Comparison of ENCODE assay signal across 12 cellular contexts in the genomic region with DNA sequence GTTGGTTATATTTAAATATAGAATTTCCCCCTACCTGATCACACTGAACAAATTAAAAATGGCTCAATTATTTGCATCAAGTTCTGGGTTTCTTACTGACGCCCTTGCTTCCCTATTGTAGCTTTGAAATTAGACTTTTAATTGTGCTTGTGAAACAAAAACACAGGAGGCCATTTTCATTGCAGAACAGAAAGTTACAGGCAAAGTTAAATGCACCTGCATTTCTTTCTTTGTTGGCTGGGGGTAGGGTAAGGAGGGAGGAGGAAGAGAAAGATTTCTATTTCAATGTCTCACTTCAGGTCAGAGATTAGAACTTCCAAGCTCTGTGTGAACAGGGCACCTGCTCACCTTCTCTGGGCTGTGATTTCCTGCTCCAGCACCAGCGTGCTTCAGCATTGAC.
DNase-seq lines count a peak whose midpoint lies in the region; ATAC-seq and TF ChIP-seq lines count a peak whose summit lies in the region.
"Had no signal": no experiment of that assay in that cellular context is flagged by ENCODE, and none has a peak within 500 bp of the region (broad histone marks: within the 10 kb centered on the region; RNA-seq: fewer than 3 reads in every experiment).

No MANE protein-coding gene starts in this region.

- H3K27me3 ChIP-seq in MM.1S (replicated peaks; ENCODE audit: insufficient read depth, low read length) (no peaks in the 10 kb centered on the region), SK-N-SH (ENCODE audit: insufficient read depth) (no peaks in the 10 kb centered on the region; the same call in 1 of the 2 replicates), GM23338 (ENCODE audit: insufficient read depth) (no peaks in the 10 kb centered on the region)

- WGBS in SK-N-SH (ENCODE audit: low lambda C conversion rate), result 40% methylated on average over 2 of the region's 2 CpGs

- H4K20me1 ChIP-seq in MM.1S (ENCODE audit: insufficient read depth, low read length) (no peaks in the 10 kb centered on the region), SK-N-SH (ENCODE audit: insufficient read depth) (no peaks in the 10 kb centered on the region), GM23338 (replicated peaks; ENCODE audit: insufficient read depth) (no peaks in the 10 kb centered on the region)

- no peak overlapping the region for H3K4me3 Mint-ChIP-seq in activated naive CD8-positive, alpha-beta T cell treated with anti-CD3 and anti-CD28 coated beads for 36 hours
- H3K4me3 Mint-ChIP-seq in activated naive CD8-positive, alpha-beta T cell treated with anti-CD3 and anti-CD28 coated beads, Interleukin-2, amount 50 U/mL, for 24 hours, result no peak overlapping the region
- no peak overlapping the region for H3K4me3 Mint-ChIP-seq in GM23338
- H3K4me3 Mint-ChIP-seq: activated naive CD4-positive, alpha-beta T cell treated with anti-CD3 and anti-CD28 coated beads for 36 hours had no signal

- peaks cover 10% of the 10 kb centered on the region for H3K4me1 Mint-ChIP-seq in activated naive CD8-positive, alpha-beta T cell treated with anti-CD3 and anti-CD28 coated beads for 36 hours
- peaks cover 41% of the 10 kb centered on the region for H3K4me1 Mint-ChIP-seq in activated naive CD8-positive, alpha-beta T cell treated with anti-CD3 and anti-CD28 coated beads, Interleukin-2, amount 50 U/mL, for 24 hours
- peaks cover 25% of the 10 kb centered on the region for H3K4me1 Mint-ChIP-seq in GM23338

- H3K9me2 ChIP-seq in MM.1S (replicated peaks; ENCODE audit: insufficient read depth, low read length) (no peaks in the 10 kb centered on the region), SK-N-SH (no peaks in the 10 kb centered on the region), GM23338 (ENCODE audit: insufficient read depth) (no peaks in the 10 kb centered on the region)

- peaks cover 19% of the 10 kb centered on the region for H3K27me3 Mint-ChIP-seq in activated naive CD8-positive, alpha-beta T cell treated with anti-CD3 and anti-CD28 coated beads for 36 hours
- peaks cover 7% of the 10 kb centered on the region for H3K27me3 Mint-ChIP-seq in activated naive CD8-positive, alpha-beta T cell treated with anti-CD3 and anti-CD28 coated beads, Interleukin-2, amount 50 U/mL, for 24 hours
- H3K27me3 Mint-ChIP-seq in GM23338 (ENCODE audit: insufficient read depth, low read depth, poor library complexity), result peaks cover 1% of the 10 kb centered on the region

- H3K9me3 Mint-ChIP-seq in activated naive CD8-positive, alpha-beta T cell treated with anti-CD3 and anti-CD28 coated beads for 36 hours, result no peaks in the 10 kb centered on the region
- no peaks in the 10 kb centered on the region for H3K9me3 Mint-ChIP-seq in activated naive CD8-positive, alpha-beta T cell treated with anti-CD3 and anti-CD28 coated beads, Interleukin-2, amount 50 U/mL, for 24 hours
- H3K9me3 Mint-ChIP-seq in GM23338, result no peaks in the 10 kb centered on the region
- H3K9me3 Mint-ChIP-seq: activated naive CD4-positive, alpha-beta T cell treated with anti-CD3 and anti-CD28 coated beads for 36 hours had no signal

- peak overlapping the region; percentile 4 for H3K27ac Mint-ChIP-seq in activated naive CD8-positive, alpha-beta T cell treated with anti-CD3 and anti-CD28 coated beads for 36 hours
- no peak overlapping the region for H3K27ac Mint-ChIP-seq in activated naive CD8-positive, alpha-beta T cell treated with anti-CD3 and anti-CD28 coated beads, Interleukin-2, amount 50 U/mL, for 24 hours
- H3K27ac Mint-ChIP-seq in GM23338, result no peak overlapping the region
- H3K27ac Mint-ChIP-seq: activated naive CD4-positive, alpha-beta T cell treated with anti-CD3 and anti-CD28 coated beads for 36 hours had no signal

- POLR2A ChIA-PET in SK-N-SH (lab: Yijun Ruan, JAX), result no interaction called here

- H3K79me2 ChIP-seq in MM.1S (ENCODE audit: low read length), result no peaks in the 10 kb centered on the region
- no peaks in the 10 kb centered on the region for H3K79me2 ChIP-seq in SK-N-SH (ENCODE audit: insufficient read depth)
- no peaks in the 10 kb centered on the region for H3K79me2 ChIP-seq in GM23338 (replicated peaks; ENCODE audit: insufficient read depth)

- no peak for TF ChIP-seq RAD21 in SK-N-SH (IDR thresholded peaks at IDR 0.05; ENCODE audit: low read length)

- H3K4me2 ChIP-seq in MM.1S (ENCODE audit: low read depth, low read length), result peak overlapping the region; percentile 24
- H3K4me2 ChIP-seq in SK-N-SH, result no peak overlapping the region
- H3K4me2 ChIP-seq in GM23338, result no peak overlapping the region
- H3K4me2 ChIP-seq: A549 had no signal

- CTCF ChIA-PET in SK-N-SH (lab: Yijun Ruan, JAX), result interaction anchor here (0.6 kb wide), 1 partner anchor 86 kb away, joined by 3 read pairs; no protein-coding TSS in a partner anchor

- DNase-seq in activated naive CD8-positive, alpha-beta T cell treated with anti-CD3 and anti-CD28 coated beads for 36 hours, result no peak
- no peak for DNase-seq in activated naive CD8-positive, alpha-beta T cell treated with anti-CD3 and anti-CD28 coated beads, Interleukin-2, amount 50 U/mL, for 24 hours
- DNase-seq in MM.1S (peak; percentile 61), NK-92 (lab: John Stamatoyannopoulos, UW; ENCODE audit: unreplicated experiment) (no peak), SK-N-SH (no peak), GM23338 (ENCODE audit: low spot score) (no peak), NCI-H1436 treated with DMSO at 0.1 percent for 48 hours (lab: John Stamatoyannopoulos, UW) (no peak)
- DNase-seq: activated naive CD4-positive, alpha-beta T cell treated with anti-CD3 and anti-CD28 coated beads for 36 hours; effector CD8-positive, alpha-beta T cell; GDM1 had no signal

- H3K36me3 ChIP-seq in MM.1S (replicated peaks; ENCODE audit: insufficient read depth, low read length), result no peaks in the 10 kb centered on the region
- H3K36me3 ChIP-seq in SK-N-SH (replicated peaks in 1 of 2; ENCODE audit: control insufficient read depth in 1 of 2, insufficient read depth in 2 of 2, low read length in 1 of 2), result no peaks in the 10 kb centered on the region
- H3K36me3 ChIP-seq in GM23338 (ENCODE audit: insufficient read depth), result no peaks in the 10 kb centered on the region

- peaks cover 41% of the 10 kb centered on the region for H3K4me1 ChIP-seq in MM.1S (ENCODE audit: low read length)
- no peaks in the 10 kb centered on the region for H3K4me1 ChIP-seq in SK-N-SH (ENCODE audit: control insufficient read depth in 1 of 2, insufficient read depth in 2 of 2, low read depth in 1 of 2, low read length in 1 of 2)
- H3K4me1 ChIP-seq in GM23338 (ENCODE audit: insufficient read depth), result no peaks in the 10 kb centered on the region
- H3K4me1 ChIP-seq: A549 had no signal

- peak overlapping the region; percentile 27 for H2AFZ ChIP-seq in MM.1S (ENCODE audit: low read length)
- H2AFZ ChIP-seq in SK-N-SH (ENCODE audit: low read depth), result no peak overlapping the region
- no peak overlapping the region for H2AFZ ChIP-seq in GM23338

- no peaks in the 10 kb centered on the region for H3K36me3 Mint-ChIP-seq in activated naive CD8-positive, alpha-beta T cell treated with anti-CD3 and anti-CD28 coated beads for 36 hours
- no peaks in the 10 kb centered on the region for H3K36me3 Mint-ChIP-seq in activated naive CD8-positive, alpha-beta T cell treated with anti-CD3 and anti-CD28 coated beads, Interleukin-2, amount 50 U/mL, for 24 hours (ENCODE audit: low read depth)
- no peaks in the 10 kb centered on the region for H3K36me3 Mint-ChIP-seq in GM23338 (ENCODE audit: low read depth)

- no peaks in the 10 kb centered on the region for H3K9me3 ChIP-seq in MM.1S (replicated peaks; ENCODE audit: insufficient read depth, low read length)
- H3K9me3 ChIP-seq in SK-N-SH, result no peaks in the 10 kb centered on the region
- H3K9me3 ChIP-seq: A549 had no signal

- H3K27ac ChIP-seq in MM.1S (ENCODE audit: low read length), result peak overlapping the region; percentile 22; the same call in 1 of the 2 replicates
- no peak overlapping the region for H3K27ac ChIP-seq in SK-N-SH (ENCODE audit: low read depth in 2 of 2, low read length in 1 of 2)
- no peak overlapping the region for H3K27ac ChIP-seq in GM23338 (ENCODE audit: low read depth)
- H3K27ac ChIP-seq: A549 had no signal

- no peak for TF ChIP-seq EP300 in SK-N-SH (IDR thresholded peaks at IDR 0.05; ENCODE audit: borderline replicate concordance in 1 of 2, low read depth in 1 of 2, low read length in 1 of 2)

- ATAC-seq in activated naive CD8-positive, alpha-beta T cell treated with anti-CD3 and anti-CD28 coated beads, Interleukin-2, amount 50 U/mL, for 24 hours, result no peak
- peak; percentile 45 for ATAC-seq in HG02840 (IDR thresholded peaks at IDR 0.05; ENCODE audit: low FRiP score, unreplicated experiment)
- no peak for ATAC-seq in GM23338
- ATAC-seq: A549 had no signal

- no peak overlapping the region; the same call in 1 of the 2 replicates for H3K4me3 ChIP-seq in MM.1S (ENCODE audit: low read length)
- H3K4me3 ChIP-seq in SK-N-SH (ENCODE audit: low read depth in 2 of 2, low read length in 1 of 2), result no peak overlapping the region
- H3K4me3 ChIP-seq in GM23338, result no peak overlapping the region
- H3K4me3 ChIP-seq: A549 had no signal

- peaks cover 26% of the 10 kb centered on the region for H3F3A ChIP-seq in MM.1S (ENCODE audit: insufficient read depth, low read length)
- no peaks in the 10 kb centered on the region for H3F3A ChIP-seq in SK-N-SH (replicated peaks; ENCODE audit: insufficient read depth)
- H3F3A ChIP-seq in GM23338 (replicated peaks; ENCODE audit: low read depth), result no peaks in the 10 kb centered on the region

- TF ChIP-seq CTCF in MM.1S (IDR thresholded peaks at IDR 0.05; ENCODE audit: low read length), result no peak
- TF ChIP-seq CTCF in SK-N-SH (IDR thresholded peaks at IDR 0.05), result no peak
- TF ChIP-seq CTCF in GM23338 (conservative IDR thresholded peaks at IDR 0.05; ENCODE audit: low read depth in 2 of 2), result no peak

- H3K9ac ChIP-seq in MM.1S (ENCODE audit: low read length), result no peak overlapping the region
- no peak overlapping the region for H3K9ac ChIP-seq in SK-N-SH

TF ChIP-seq in SK-N-SH, 30 proteins besides CTCF, POLR2A, EP300 and RAD21 (continues in another document):
- TF ChIP-seq TAF1 (IDR thresholded peaks at IDR 0.05; ENCODE audit: borderline replicate concordance, low read depth, low read length) (no peak), RCOR1 (IDR thresholded peaks at IDR 0.05; ENCODE audit: low read length) (no peak)

TF ChIP-seq in GM23338, 12 proteins besides CTCF, POLR2A, EP300 and RAD21 (continues in another document):
- TF ChIP-seq NANOG (IDR thresholded peaks at IDR 0.05; ENCODE audit: borderline replicate concordance), result no peak
